ENCODE assay signal across 11 cellular contexts in the genomic region with DNA sequence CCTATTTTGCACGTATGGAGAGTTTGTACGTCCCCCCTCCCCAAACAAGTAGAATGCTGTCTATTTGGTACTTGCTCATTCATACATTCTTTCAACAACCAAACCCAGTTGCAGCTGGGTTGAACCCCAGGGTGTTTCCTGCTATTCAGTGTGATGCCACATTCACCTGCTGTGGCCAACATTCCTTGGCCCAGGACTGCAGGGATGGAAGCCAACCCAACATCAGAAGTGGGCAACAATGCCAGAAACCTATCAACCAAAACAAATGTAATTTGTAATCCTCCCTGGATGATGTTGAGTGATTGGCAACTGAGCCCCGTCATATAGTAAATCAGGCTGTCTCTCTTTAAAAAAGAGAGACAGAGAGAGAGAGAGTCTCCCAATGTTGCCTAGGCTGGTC. TPM values are rescaled to one million over a fixed set of nuclear protein-coding genes. Genes with fewer than 3 reads are reported as not detected.
A peak's percentile ranks its signal among the peaks of the same experiment; 100 is the strongest.
DNase-seq lines count a peak whose midpoint lies in the region; ATAC-seq, FAIRE-seq and TF ChIP-seq lines count a peak whose summit lies in the region.
"Had no signal": no experiment of that assay in that cellular context is flagged by ENCODE, and none has a peak within 500 bp of the region (broad histone marks: within the 10 kb centered on the region; RNA-seq: fewer than 3 reads in every experiment).

No MANE protein-coding gene starts in this region.

- ATAC-seq in HG02938 (IDR thresholded peaks at IDR 0.05; ENCODE audit: unreplicated experiment) (no peak), GM21381 (IDR thresholded peaks at IDR 0.05; ENCODE audit: unreplicated experiment) (no peak)

- no peaks in the 10 kb centered on the region for H3K4me1 ChIP-seq in effector memory CD4-positive, alpha-beta T cell (ENCODE audit: control insufficient read depth, insufficient read depth, low read length, poor library complexity, severe bottlenecking)

- no peaks in the 10 kb centered on the region for H3K27me3 ChIP-seq in effector memory CD4-positive, alpha-beta T cell (replicated peaks; ENCODE audit: control insufficient read depth, insufficient read depth, low read length, poor library complexity, severe bottlenecking)

- peak overlapping the region; percentile 74 for H3K27ac ChIP-seq in RWPE1
- H3K27ac ChIP-seq in coronary artery, result peak overlapping the region; percentile 56 to 84
- no peak overlapping the region for H3K27ac ChIP-seq in effector memory CD4-positive, alpha-beta T cell (ENCODE audit: insufficient read depth, low read length, poor library complexity, severe bottlenecking)

- TF ChIP-seq CTCF in RWPE1 (conservative IDR thresholded peaks at IDR 0.05; ENCODE audit: low read depth) (no peak), coronary artery (IDR thresholded peaks at IDR 0.05) (no peak), GM13976 (IDR thresholded peaks at IDR 0.05; ENCODE audit: borderline replicate concordance, control extremely low read depth, extremely low read depth, insufficient read depth, missing control alignments) (no peak)

- H3K4me3 ChIP-seq in coronary artery, result peak overlapping the region; percentile 8
- no peak overlapping the region for H3K4me3 ChIP-seq in effector memory CD4-positive, alpha-beta T cell (ENCODE audit: insufficient read depth, low read depth, low read length, poor library complexity, severe bottlenecking)

- CTCF ChIA-PET in RWPE1 (lab: Yijun Ruan, JAX), result interaction anchor here (1.0 kb wide), 1 partner anchor 24 kb away, joined by 3 read pairs; no protein-coding TSS in a partner anchor

- POLR2A ChIA-PET in RWPE1 (lab: Yijun Ruan, JAX; ENCODE audit: low non-redundant PET), result no interaction called here

- TF ChIP-seq POLR2A in H54 (IDR thresholded peaks at IDR 0.05; ENCODE audit: low read depth, low read length), result no peak

- no peaks in the 10 kb centered on the region for H3K9me3 ChIP-seq in effector memory CD4-positive, alpha-beta T cell (ENCODE audit: control insufficient read depth, low read length)

- in situ Hi-C loops in GM13976 (cut with MboI; ENCODE audit: low sequenced_read_pairs, unreplicated experiment), result no loop called here

- H3K36me3 ChIP-seq in effector memory CD4-positive, alpha-beta T cell (ENCODE audit: control insufficient read depth, insufficient read depth, low read length), result no peaks in the 10 kb centered on the region

- no peak for DNase-seq in H54 (ENCODE audit: insufficient read length, low spot score)
- no peak for DNase-seq in RWPE1 (ENCODE audit: low spot score)
- DNase-seq in coronary artery (ENCODE audit: low spot score), result no peak
- peak; percentile 74 for DNase-seq in renal cortical epithelial cell (ENCODE audit: low read depth)
- DNase-seq in GM13976 (ENCODE audit: low spot score), result no peak
- no peak for DNase-seq in effector memory CD4-positive, alpha-beta T cell
- DNase-seq: amygdala; GOT3; stimulated activated CD4-positive, alpha-beta T cell treated with anti-CD3 and anti-CD28 coated beads, Interleukin-15, amount 100 ng/mL, for 24 hours had no signal

- peak; percentile 88 for FAIRE-seq in H54 (lab: Jason Lieb, UNC)

RNA-seq across cellular contexts. Expression of gene NT5E, which starts 8.9 kb away (rescaled TPM):
- 39.3 and 164 TPM in 2 replicates for total RNA-seq in renal cortical epithelial cell
